In the genomic region with DNA sequence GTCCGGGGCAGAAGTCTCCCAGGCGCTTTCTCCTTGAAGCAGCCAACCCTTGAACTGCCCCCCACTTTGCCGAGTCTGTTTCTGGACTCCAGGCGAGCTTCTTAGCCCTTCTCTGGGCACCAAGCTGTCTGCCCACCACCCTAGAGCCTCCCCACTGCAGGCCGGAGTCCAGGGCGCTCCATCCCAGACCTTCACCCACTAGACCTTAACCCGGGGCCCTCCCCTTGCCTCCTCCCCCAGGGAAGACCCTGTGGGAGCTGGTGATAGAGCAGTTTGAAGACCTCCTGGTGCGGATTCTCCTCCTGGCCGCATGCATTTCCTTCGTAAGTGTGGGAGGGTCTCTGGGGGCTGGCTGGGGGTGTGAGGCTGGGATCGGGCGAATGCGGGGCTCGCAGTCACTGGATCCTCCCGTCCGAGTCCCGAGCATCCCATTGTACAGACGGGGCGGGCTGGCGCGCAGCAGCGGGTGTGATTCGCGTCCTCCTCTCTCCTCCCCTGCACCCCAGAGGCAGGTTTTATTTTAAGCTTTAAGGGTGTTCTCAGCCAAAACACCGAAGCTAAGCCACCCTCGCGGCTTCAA, we compare ENCODE assay signal across 8 cellular contexts. TPM values are rescaled to one million over a fixed set of nuclear protein-coding genes. Genes with fewer than 3 reads are reported as not detected.
DNase-seq lines count a peak whose midpoint lies in the region; ATAC-seq and TF ChIP-seq lines count a peak whose summit lies in the region.

No MANE protein-coding gene starts in this region.

- no peaks in the 10 kb centered on the region for H3K36me3 Mint-ChIP-seq in activated naive CD4-positive, alpha-beta T cell treated with anti-CD3 and anti-CD28 coated beads, Interleukin-2, amount 50 U/mL, for 24 hours

- no peaks in the 10 kb centered on the region for H3K27me3 ChIP-seq in right lobe of liver
- H3K27me3 ChIP-seq in transverse colon, result peaks cover 9% of the 10 kb centered on the region

- H3K9me3 Mint-ChIP-seq in activated naive CD4-positive, alpha-beta T cell treated with anti-CD3 and anti-CD28 coated beads, Interleukin-2, amount 50 U/mL, for 24 hours, result no peaks in the 10 kb centered on the region

- no peak for TF ChIP-seq POLR2A in right lobe of liver (IDR thresholded peaks at IDR 0.05)
- no peak for TF ChIP-seq POLR2A in transverse colon (IDR thresholded peaks at IDR 0.05)

- no peak for DNase-seq in activated naive CD4-positive, alpha-beta T cell treated with Interleukin-2 at 50 U/mL for 16 hours
- DNase-seq in astrocyte of the spinal cord (ENCODE audit: low read depth, low spot score), result no peak
- no peak for DNase-seq in right lobe of liver
- DNase-seq in transverse colon, result peak; percentile 22
- DNase-seq in NCI-H1105 treated with DMSO at 0.1 percent for 48 hours (lab: John Stamatoyannopoulos, UW), result no peak
- no peak for DNase-seq in activated effector memory CD4-positive, alpha-beta T cell treated with anti-CD3 and anti-CD28 coated beads, Interleukin-2, amount 50 U/mL, for 16 hours

- H3K27me3 Mint-ChIP-seq in activated naive CD4-positive, alpha-beta T cell treated with anti-CD3 and anti-CD28 coated beads, Interleukin-2, amount 50 U/mL, for 24 hours, result peaks cover 5% of the 10 kb centered on the region

- H3K4me1 ChIP-seq in right lobe of liver (peaks cover 0 to 6% (median 3%) of the 10 kb centered on the region in 4 donors), transverse colon (peaks cover 5 to 17% (median 13%) of the 10 kb centered on the region in 4 donors)

- 9% methylated on average over 5 of the region's 27 CpGs for WGBS in right lobe of liver (ENCODE audit: insufficient coverage, low coverage, low lambda C conversion rate, missing lambda C conversion rate)
- 1% methylated on average over 16 of the region's 27 CpGs; no CpG with 5 or more reads in 1 of the 2 donors for WGBS in transverse colon (ENCODE audit: low coverage in 1 of 2), 2 donors

- H3K27ac Mint-ChIP-seq in activated naive CD4-positive, alpha-beta T cell treated with anti-CD3 and anti-CD28 coated beads, Interleukin-2, amount 50 U/mL, for 24 hours, result peak overlapping the region; percentile 35

- H3K4me3 Mint-ChIP-seq in activated naive CD4-positive, alpha-beta T cell treated with anti-CD3 and anti-CD28 coated beads, Interleukin-2, amount 50 U/mL, for 24 hours, result peak overlapping the region; percentile 90

- no peaks in the 10 kb centered on the region for H3K9me3 ChIP-seq in right lobe of liver
- H3K9me3 ChIP-seq in transverse colon, result no peaks in the 10 kb centered on the region

- in situ Hi-C loops in astrocyte of the spinal cord (cut with HindIII; ENCODE audit: low sequenced_read_pairs) (no loop called here), transverse colon (cut with MboI; ENCODE audit: low pct_ligation_motif_present in 1 of 4, low pct_unique_long_range_greater_than_20kb in 1 of 4, low sequenced_read_pairs in 3 of 4) (no loop called here)

- ATAC-seq in HG03439 (IDR thresholded peaks at IDR 0.05; ENCODE audit: unreplicated experiment), result peak; percentile 25
- ATAC-seq in right lobe of liver, result peak; percentile 26 to 55 (median 48)

- no peak overlapping the region for H3K27ac ChIP-seq in right lobe of liver
- peak overlapping the region in 3 of 4 donors; percentile 24 to 45 (median 34) for H3K27ac ChIP-seq in transverse colon

- no peak for TF ChIP-seq CTCF in astrocyte of the spinal cord (IDR thresholded peaks at IDR 0.05; ENCODE audit: low read depth, low read length)
- no peak for TF ChIP-seq CTCF in right lobe of liver (IDR thresholded peaks at IDR 0.05)
- no peak for TF ChIP-seq CTCF in transverse colon (IDR thresholded peaks at IDR 0.05)

- H3K4me3 ChIP-seq in astrocyte of the spinal cord (ENCODE audit: low read depth, low read length), result peak overlapping the region; percentile 70
- H3K4me3 ChIP-seq in right lobe of liver, result peak overlapping the region; percentile 50 to 62 (median 51)
- peak overlapping the region; percentile 51 to 69 (median 58) for H3K4me3 ChIP-seq in transverse colon

- intact Hi-C loops in right lobe of liver (cut with DNase I) (no loop called here), transverse colon (cut with DNase I; ENCODE audit: low total_unique reads) (loop anchor here (2.0 kb wide), 1 partner anchor 55 kb away; no protein-coding TSS in a partner anchor)

- H3K4me1 Mint-ChIP-seq in activated naive CD4-positive, alpha-beta T cell treated with anti-CD3 and anti-CD28 coated beads, Interleukin-2, amount 50 U/mL, for 24 hours, result peaks cover 6% of the 10 kb centered on the region

- no peaks in the 10 kb centered on the region for H3K36me3 ChIP-seq in right lobe of liver
- H3K36me3 ChIP-seq in transverse colon, result no peaks in the 10 kb centered on the region

- TF ChIP-seq EP300 in transverse colon (IDR thresholded peaks at IDR 0.05; ENCODE audit: low read depth), result no peak

RNA-seq across cellular contexts. Expression of a gene that starts 1.1 kb away (rescaled TPM):
- 1 to 10 TPM in 2 of 6 experiments, under 1 TPM in 4; 0.42 to 3.6 (median 0.77) TPM for total RNA-seq in right lobe of liver
- 1 to 10 TPM in 3 of 4 donors, not detected in 1; 1.1 to 3.2 (median 1.4) TPM for total RNA-seq in transverse colon

RNA-seq across cellular contexts. Expression of a gene that starts 15.7 kb away (rescaled TPM):
- total RNA-seq in right lobe of liver, result 10 to 100 TPM; 13.2 to 27.1 (median 20.6) TPM
- total RNA-seq in transverse colon, result 100 to 1,000 TPM in 1 of 4 donors, 10 to 100 TPM in 3; 28.5 to 111 (median 60.4) TPM

RNA-seq across cellular contexts. Expression of a gene that starts 33.2 kb away (rescaled TPM):
- total RNA-seq in right lobe of liver, result 100 to 1,000 TPM; 103 to 169 (median 141) TPM
- 100 to 1,000 TPM; 126 to 190 (median 143) TPM for total RNA-seq in transverse colon

RNA-seq across cellular contexts. Expression of a gene that starts 45.7 kb away (rescaled TPM):
- total RNA-seq in right lobe of liver, result 10 to 100 TPM in 2 of 6 experiments, 1 to 10 TPM in 4; 5.0 to 21.0 (median 9.1) TPM
- total RNA-seq in transverse colon, result 100 to 1,000 TPM in 2 of 4 donors, 10 to 100 TPM in 2; 57.1 to 182 (median 130) TPM

RNA-seq across cellular contexts. Expression of a gene that starts 52.4 kb away (rescaled TPM):
- under 1 TPM in 1 of 6 experiments, not detected in 5; 0.10 TPM for total RNA-seq in right lobe of liver
- total RNA-seq in transverse colon, result 1 to 10 TPM in 2 of 4 donors, not detected in 2; 4.5 to 9.8 TPM

Comparison
In these comparisons a context has a peak if more than half of its experiments do, and no peak if none do; other contexts are left out.
1. H3K27ac ChIP-seq: peak in transverse colon (3 of 4); none in right lobe of liver (0 of 3).
2. Peak in every context shown above with its lines, with median percentiles within 50 percentile points of each other: H3K4me3 ChIP-seq.